ENCODE assay signal across 15 cellular contexts in the genomic region with DNA sequence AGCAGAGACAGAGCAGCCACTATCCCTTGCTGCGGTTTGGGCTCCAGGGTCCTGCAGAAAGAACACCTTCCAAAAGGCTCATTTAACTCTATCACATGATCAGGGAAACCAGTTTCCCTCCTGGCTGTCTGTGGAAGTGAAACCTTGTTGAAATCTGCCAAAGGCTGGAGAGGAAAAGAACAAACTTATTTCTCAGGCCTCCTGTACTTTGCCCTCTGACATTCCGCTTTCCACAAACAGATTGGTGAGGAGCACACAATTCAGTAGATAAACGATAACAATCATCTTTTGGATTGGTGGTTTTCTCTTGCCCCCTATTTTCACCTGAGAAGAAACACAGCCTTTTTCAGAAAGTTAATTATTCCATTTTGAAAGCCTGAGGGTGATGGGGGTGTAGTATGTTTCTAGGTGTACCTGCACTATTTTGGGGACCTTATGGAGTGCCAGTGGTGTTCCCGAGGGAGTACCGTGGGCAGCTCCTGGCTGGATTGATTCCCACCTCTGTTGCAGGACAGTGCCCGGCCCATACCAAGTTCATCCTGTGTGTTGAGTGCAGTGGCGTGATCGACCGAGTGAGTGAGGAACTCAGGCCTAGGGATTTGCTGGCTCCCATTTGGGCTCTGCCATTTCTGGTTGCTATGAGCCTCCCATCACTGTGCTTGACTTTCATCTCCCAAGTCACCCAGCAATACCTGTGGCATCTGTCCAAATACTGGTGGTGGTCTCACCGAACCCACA.
"Had no signal": no experiment of that assay in that cellular context is flagged by ENCODE, and none has a peak within 500 bp of the region (broad histone marks: within the 10 kb centered on the region; RNA-seq: fewer than 3 reads in every experiment).

No MANE protein-coding gene starts in this region.

- DNase-seq: activated CD4-positive, alpha-beta T cell treated with anti-CD3 and anti-CD28 coated beads for 48 hours; activated CD8-positive, alpha-beta memory T cell treated with anti-CD3 and anti-CD28 coated beads, Interleukin-2, amount 50 U/mL, for 48 hours; activated CD8-positive, alpha-beta T cell treated with anti-CD3 and anti-CD28 coated beads, Interleukin-2, amount 10 ng/mL, durations not matched to agents 7 days and 5 days; activated naive CD4-positive, alpha-beta T cell; caudate nucleus; effector memory CD4-positive, alpha-beta T cell; gastrocnemius medialis; stimulated activated CD4-positive, alpha-beta T cell treated with anti-CD3 and anti-CD28 coated beads, Interleukin-15, amount 100 ng/mL, for 24 hours; stimulated activated CD4-positive, alpha-beta T cell treated with anti-CD3 and anti-CD28 coated beads, Interleukin-4, amount 100 ng/mL, for 24 hours; T-cell had no signal

- H3K27ac ChIP-seq: coronary artery, epithelial cell of prostate, gastrocnemius medialis had no signal

- H3K9me3 ChIP-seq: gastrocnemius medialis had no signal

- H3K36me3 ChIP-seq: gastrocnemius medialis had no signal

- H3K27ac Mint-ChIP-seq: activated CD8-positive, alpha-beta T cell treated with anti-CD3 and anti-CD28 coated beads, Interleukin-2, amount 10 ng/mL, durations not matched to agents 7 days and 5 days; T-cell had no signal

- H3K27me3 Mint-ChIP-seq: natural killer cell treated with Interleukin-12 subunit alpha and Interleukin-12 subunit beta and Interleukin-15 and Interleukin-18, amount 100 ng/mL, for 72 hours; T-cell had no signal

- FAIRE-seq: urothelium cell line had no signal

- ATAC-seq: activated CD8-positive, alpha-beta T cell treated with anti-CD3 and anti-CD28 coated beads, Interleukin-2, amount 10 ng/mL, durations not matched to agents 7 days and 5 days; gastrocnemius medialis; natural killer cell treated with Interleukin-12 subunit alpha and Interleukin-12 subunit beta and Interleukin-15 and Interleukin-18, amount 100 ng/mL, for 72 hours; T-cell had no signal

- H3K4me1 ChIP-seq: gastrocnemius medialis had no signal

- H3K4me3 ChIP-seq: coronary artery, gastrocnemius medialis, lung had no signal

- H3K27me3 ChIP-seq: gastrocnemius medialis had no signal

- H3K4me3 Mint-ChIP-seq: activated CD8-positive, alpha-beta T cell treated with anti-CD3 and anti-CD28 coated beads, Interleukin-2, amount 10 ng/mL, durations not matched to agents 7 days and 5 days; natural killer cell treated with Interleukin-12 subunit alpha and Interleukin-12 subunit beta and Interleukin-15 and Interleukin-18, amount 100 ng/mL, for 72 hours; T-cell had no signal

- H3K36me3 Mint-ChIP-seq: natural killer cell treated with Interleukin-12 subunit alpha and Interleukin-12 subunit beta and Interleukin-15 and Interleukin-18, amount 100 ng/mL, for 72 hours had no signal

- H3K9me3 Mint-ChIP-seq: natural killer cell treated with Interleukin-12 subunit alpha and Interleukin-12 subunit beta and Interleukin-15 and Interleukin-18, amount 100 ng/mL, for 72 hours had no signal
